In the genomic region with DNA sequence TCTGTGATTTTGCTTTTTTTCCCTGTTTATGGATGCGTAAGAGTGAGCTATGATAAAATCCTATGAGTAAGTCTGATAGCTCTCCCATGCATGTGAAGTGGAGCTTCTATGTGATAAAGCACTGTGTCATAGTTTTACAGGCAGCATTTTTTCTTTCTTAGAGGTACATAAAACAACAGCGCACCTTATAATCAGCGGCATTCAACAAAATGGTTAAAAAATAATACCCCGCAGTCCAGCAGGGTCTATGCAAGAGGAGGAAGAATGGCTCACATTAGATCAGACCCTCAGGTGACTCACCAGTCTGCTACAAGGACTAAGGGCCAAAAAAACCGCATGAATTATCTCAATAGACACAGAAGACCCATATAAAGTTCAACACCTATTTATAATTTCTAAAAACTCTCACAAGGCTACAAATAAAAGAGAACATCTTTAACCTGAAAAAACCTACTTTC, we compare ENCODE assay signal across 27 cellular contexts. TPM values are rescaled to one million over a fixed set of nuclear protein-coding genes. Genes with fewer than 3 reads are reported as not detected.
"Had no signal": no experiment of that assay in that cellular context is flagged by ENCODE, and none has a peak within 500 bp of the region (broad histone marks: within the 10 kb centered on the region; RNA-seq: fewer than 3 reads in every experiment).

No MANE protein-coding gene starts in this region.

- H3K27me3 Mint-ChIP-seq: activated CD8-positive, alpha-beta memory T cell treated with anti-CD3 and anti-CD28 coated beads, Interleukin-2, amount 10 ng/mL, durations not matched to agents 7 days and 5 days had no signal

- ATAC-seq: activated CD4-positive, CD25-positive, alpha-beta regulatory T cell treated with anti-CD3 and anti-CD28 coated beads, Interleukin-2, amount 50 U/mL, for 24 hours; activated CD8-positive, alpha-beta memory T cell treated with anti-CD3 and anti-CD28 coated beads, Interleukin-2, amount 10 ng/mL, durations not matched to agents 7 days and 5 days; activated naive CD4-positive, alpha-beta T cell treated with anti-CD3 and anti-CD28 coated beads, Interleukin-2, amount 50 U/mL, for 72 hours; activated naive CD8-positive, alpha-beta T cell treated with anti-CD3 and anti-CD28 coated beads, Interleukin-2, amount 50 U/mL, for 24 hours; activated T-cell treated with anti-CD3 and anti-CD28 coated beads, Interleukin-2, amount 50 U/mL, for 4 hours had no signal

- H3K9me3 Mint-ChIP-seq: activated naive CD4-positive, alpha-beta T cell treated with anti-CD3 and anti-CD28 coated beads, Interleukin-2, amount 50 U/mL, for 72 hours; activated naive CD8-positive, alpha-beta T cell treated with anti-CD3 and anti-CD28 coated beads, Interleukin-2, amount 50 U/mL, for 24 hours; activated T-cell treated with anti-CD3 and anti-CD28 coated beads, Interleukin-2, amount 50 U/mL, for 4 hours had no signal

- H3K27me3 ChIP-seq: brain microvascular endothelial cell, cardiac muscle cell had no signal

- H3K27ac Mint-ChIP-seq: activated CD8-positive, alpha-beta memory T cell treated with anti-CD3 and anti-CD28 coated beads, Interleukin-2, amount 10 ng/mL, durations not matched to agents 7 days and 5 days; activated naive CD4-positive, alpha-beta T cell treated with anti-CD3 and anti-CD28 coated beads, Interleukin-2, amount 50 U/mL, for 72 hours; activated naive CD8-positive, alpha-beta T cell treated with anti-CD3 and anti-CD28 coated beads, Interleukin-2, amount 50 U/mL, for 24 hours had no signal

- H3K36me3 ChIP-seq: brain microvascular endothelial cell, cardiac muscle cell had no signal

- H3K4me3 ChIP-seq: cardiac muscle cell had no signal

- H3K27ac ChIP-seq: brain microvascular endothelial cell, cardiac muscle cell had no signal

- DNase-seq: activated CD4-positive, alpha-beta T cell treated with anti-CD3 and anti-CD28 coated beads for 4 hours; activated CD4-positive, alpha-beta T cell treated with anti-CD3 and anti-CD28 coated beads, Interleukin-2, amount 50 U/mL, for 4 hours; activated CD8-positive, alpha-beta memory T cell treated with anti-CD3 and anti-CD28 coated beads, Interleukin-2, amount 10 ng/mL, durations not matched to agents 7 days and 5 days; activated effector memory CD4-positive, alpha-beta T cell treated with anti-CD3 and anti-CD28 coated beads, Interleukin-2, amount 50 U/mL, for 16 hours; activated naive CD4-positive, alpha-beta T cell treated with Interleukin-2 at 50 U/mL for 16 hours; activated naive CD8-positive, alpha-beta T cell treated with anti-CD3 and anti-CD28 coated beads, Interleukin-2, amount 50 U/mL, for 24 hours; activated T-cell treated with anti-CD3 and anti-CD28 coated beads, Interleukin-2, amount 50 U/mL, for 4 hours; amygdala; brain microvascular endothelial cell; Karpas-422; MM.1S; NCI-H1105 treated with DMSO at 0.1 percent for 48 hours; NCI-H187 treated with DMSO at 0.1 percent for 48 hours; NCI-H2081 treated with DMSO at 0.1 percent for 48 hours; NCI-H2227 treated with DMSO at 0.1 percent for 48 hours; NCI-H526; NCI-H82; NK-92 treated with Interleukin-12 subunit alpha and Interleukin-12 subunit beta, amount 100 ng/mL, for 24 hours; SIG-M5; T-helper 2 cell; T1000 had no signal

- H3K4me1 Mint-ChIP-seq: activated naive CD8-positive, alpha-beta T cell treated with anti-CD3 and anti-CD28 coated beads, Interleukin-2, amount 50 U/mL, for 24 hours had no signal

- H3K4me3 Mint-ChIP-seq: activated CD8-positive, alpha-beta memory T cell treated with anti-CD3 and anti-CD28 coated beads, Interleukin-2, amount 10 ng/mL, durations not matched to agents 7 days and 5 days; activated naive CD8-positive, alpha-beta T cell treated with anti-CD3 and anti-CD28 coated beads, Interleukin-2, amount 50 U/mL, for 24 hours; activated T-cell treated with anti-CD3 and anti-CD28 coated beads, Interleukin-2, amount 50 U/mL, for 4 hours had no signal

- H3K36me3 Mint-ChIP-seq: activated CD8-positive, alpha-beta memory T cell treated with anti-CD3 and anti-CD28 coated beads, Interleukin-2, amount 10 ng/mL, durations not matched to agents 7 days and 5 days; activated naive CD4-positive, alpha-beta T cell treated with anti-CD3 and anti-CD28 coated beads, Interleukin-2, amount 50 U/mL, for 72 hours had no signal

RNA-seq across cellular contexts. Expression of a gene that starts 33.0 kb away (rescaled TPM):
- total RNA-seq: activated CD8-positive, alpha-beta memory T cell treated with anti-CD3 and anti-CD28 coated beads, Interleukin-2, amount 10 ng/mL, durations not matched to agents 7 days and 5 days; activated T-cell treated with anti-CD3 and anti-CD28 coated beads, Interleukin-2, amount 50 U/mL, for 4 hours; RPMI7951 had no signal

RNA-seq across cellular contexts. Expression of a gene that starts 58.0 kb away (rescaled TPM):
- total RNA-seq: activated CD8-positive, alpha-beta memory T cell treated with anti-CD3 and anti-CD28 coated beads, Interleukin-2, amount 10 ng/mL, durations not matched to agents 7 days and 5 days; activated naive CD4-positive, alpha-beta T cell treated with anti-CD3 and anti-CD28 coated beads, Interleukin-2, amount 50 U/mL, for 72 hours; activated T-cell treated with anti-CD3 and anti-CD28 coated beads, Interleukin-2, amount 50 U/mL, for 4 hours; astrocyte; NCI-H460; RPMI7951 had no signal
